27 cellular contexts compared by ENCODE assay signal in the genomic region with DNA sequence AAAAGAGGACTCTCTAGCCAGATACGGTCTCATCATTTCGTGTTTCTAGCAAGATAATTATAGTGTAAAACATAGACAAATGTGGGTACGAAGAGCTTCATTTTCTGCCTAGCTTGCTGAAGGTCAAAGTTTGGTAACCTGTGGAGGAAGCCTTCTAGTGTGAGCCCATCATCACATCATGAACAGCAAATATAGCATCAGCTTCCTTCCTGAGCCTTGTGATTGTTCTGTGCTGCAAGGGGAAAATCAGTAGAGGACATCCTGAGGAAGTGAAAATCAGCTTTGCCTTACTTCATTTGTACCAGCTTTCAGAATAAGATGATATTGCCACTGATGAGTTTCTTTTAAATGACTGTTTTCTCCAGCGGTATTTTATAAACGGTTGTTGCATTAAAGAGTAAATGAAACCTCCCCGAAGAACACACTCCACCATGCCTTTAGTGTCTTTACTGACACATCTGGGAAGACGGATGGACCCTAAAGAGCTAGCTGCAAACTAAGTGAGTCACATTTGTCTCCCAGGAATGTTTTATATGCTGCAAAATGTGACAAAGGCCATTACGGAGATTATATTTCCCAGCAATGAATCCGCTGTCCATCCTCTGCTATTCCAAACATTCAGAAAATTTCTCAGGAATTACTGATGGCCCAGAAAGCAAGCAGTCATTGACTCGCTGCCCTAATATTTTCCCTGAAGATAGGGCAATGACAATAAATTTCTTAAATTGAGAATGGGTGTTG.
DNase-seq lines count a peak whose midpoint lies in the region; ATAC-seq, FAIRE-seq and TF ChIP-seq lines count a peak whose summit lies in the region.
"Had no signal": no experiment of that assay in that cellular context is flagged by ENCODE, and none has a peak within 500 bp of the region (broad histone marks: within the 10 kb centered on the region; RNA-seq: fewer than 3 reads in every experiment).

No MANE protein-coding gene starts in this region.

- TF ChIP-seq CTCF in liver (IDR thresholded peaks at IDR 0.05; ENCODE audit: low read depth, low read length, missing input control) (no peak), HepG2 (CRISPR knock-in tag; IDR thresholded peaks at IDR 0.05) (no peak), left lung (IDR thresholded peaks at IDR 0.05) (no peak)

- in situ Hi-C loops in HepG2 (cut with HindIII; ENCODE audit: extremely low pct_ligation_motif_present, low pct_unique_long_range_greater_than_20kb): no loop called here

- H3K4me1 ChIP-seq in liver (ENCODE audit: control insufficient read depth in 4 of 4, insufficient read depth in 4 of 4, low read length in 3 of 4): peaks cover 0 to 2% (median 0%) of the 10 kb centered on the region in 4 donors
- H3K4me1 ChIP-seq in HepG2 (ENCODE audit: insufficient read depth, low read length): no peaks in the 10 kb centered on the region
- no peaks in the 10 kb centered on the region for H3K4me1 ChIP-seq in mesenchymal stem cell (ENCODE audit: control insufficient read depth, insufficient read depth, low read depth, low read length)
- H3K4me1 ChIP-seq in left lung: no peaks in the 10 kb centered on the region
- H3K4me1 ChIP-seq: A549, uterus had no signal

- intact Hi-C loops in HepG2 (cut with micrococcal nuclease; ENCODE audit: unreplicated experiment): no loop called here
- intact Hi-C loops in left lung (cut with DNase I): no loop called here

- H3K4me2 ChIP-seq in HepG2 (ENCODE audit: low read depth, low read length) (no peak overlapping the region), mesenchymal stem cell (ENCODE audit: low read length, poor library complexity, severe bottlenecking) (no peak overlapping the region)
- H3K4me2 ChIP-seq: A549, KMS-11 had no signal

- no peak overlapping the region for H3K18ac ChIP-seq in mesenchymal stem cell (ENCODE audit: low read depth in 1 of 2, low read length in 2 of 2)

- no peak overlapping the region for H4K8ac ChIP-seq in mesenchymal stem cell (ENCODE audit: low read length)

- H2BK5ac ChIP-seq in mesenchymal stem cell (ENCODE audit: low read depth, low read length, poor library complexity, severe bottlenecking): no peak overlapping the region

- no peak overlapping the region for H2BK120ac ChIP-seq in mesenchymal stem cell (ENCODE audit: low read depth, low read length)

- no peaks in the 10 kb centered on the region for H3K9me3 ChIP-seq in liver (ENCODE audit: control insufficient read depth in 4 of 4, low read length in 3 of 4)
- peaks cover 6% of the 10 kb centered on the region; the same call in 1 of the 2 replicates for H3K9me3 ChIP-seq in HepG2 (ENCODE audit: low read length)
- no peaks in the 10 kb centered on the region for H3K9me3 ChIP-seq in mesenchymal stem cell (ENCODE audit: control insufficient read depth, low read length)
- H3K9me3 ChIP-seq in left lung: no peaks in the 10 kb centered on the region
- H3K9me3 ChIP-seq: A549, uterus had no signal

- no peak for TF ChIP-seq EP300 in HepG2 (IDR thresholded peaks at IDR 0.05; ENCODE audit: low read depth in 2 of 2, low read length in 2 of 2)
- no peak for TF ChIP-seq EP300 in HepG2 (CRISPR knock-in tag; IDR thresholded peaks at IDR 0.05; ENCODE audit: borderline replicate concordance)

- TF ChIP-seq RAD21 in liver (IDR thresholded peaks at IDR 0.05) (peak in 1 of 2 donors; percentile 15), HepG2 (CRISPR knock-in tag; IDR thresholded peaks at IDR 0.05) (no peak)

- no peak for FAIRE-seq in HepG2 (lab: Jason Lieb, UNC)
- FAIRE-seq: A549, bronchial epithelial cell had no signal

- 78% methylated on average over 10 of the region's 10 CpGs for WGBS in liver
- WGBS in HepG2 (ENCODE audit: low lambda C conversion rate): 28% methylated on average over 10 of the region's 10 CpGs
- WGBS in mesenchymal stem cell: 58% methylated on average over 9 of the region's 10 CpGs

- H2AFZ ChIP-seq in HepG2 (ENCODE audit: low read length) (no peak overlapping the region), mesenchymal stem cell (ENCODE audit: low read depth, low read length) (no peak overlapping the region)

- ATAC-seq in HepG2 (no peak), left lung (no peak)
- ATAC-seq: A549; natural killer cell; stimulated activated naive CD8-positive, alpha-beta T cell treated with anti-CD3 and anti-CD28 coated beads, Interleukin-15, amount 100 ng/mL, for 72 hours; T-cell had no signal

- POLR2A ChIA-PET in HepG2 (lab: Yijun Ruan, JAX): no interaction called here

- no peak overlapping the region for H3K4ac ChIP-seq in mesenchymal stem cell (ENCODE audit: low read depth in 1 of 2, low read length in 2 of 2)

- H4K91ac ChIP-seq in mesenchymal stem cell (ENCODE audit: low read length): no peak overlapping the region

- H3K79me2 ChIP-seq in HepG2 (ENCODE audit: insufficient read depth, low read length): no peaks in the 10 kb centered on the region

- H3K23ac ChIP-seq in mesenchymal stem cell (ENCODE audit: low read length in 2 of 2): no peak overlapping the region

- H2BK15ac ChIP-seq in mesenchymal stem cell (ENCODE audit: low read depth, poor library complexity, severe bottlenecking): no peak overlapping the region

- no peaks in the 10 kb centered on the region for H3K36me3 ChIP-seq in liver (ENCODE audit: control insufficient read depth in 4 of 4, insufficient read depth in 3 of 4, low read depth in 1 of 4, low read length in 3 of 4)
- no peaks in the 10 kb centered on the region for H3K36me3 ChIP-seq in HepG2 (replicated peaks in 1 of 2; ENCODE audit: control insufficient read depth in 1 of 2, insufficient read depth in 2 of 2, low read length in 2 of 2)
- H3K36me3 ChIP-seq in mesenchymal stem cell (ENCODE audit: control insufficient read depth in 1 of 2, insufficient read depth in 2 of 2, low read depth in 1 of 2, low read length in 2 of 2): no peaks in the 10 kb centered on the region
- H3K36me3 ChIP-seq in left lung: no peaks in the 10 kb centered on the region
- H3K36me3 ChIP-seq: uterus had no signal

- H3K4me3 ChIP-seq in liver (ENCODE audit: low read depth in 1 of 3, low read length in 3 of 3): no peak overlapping the region
- H3K4me3 ChIP-seq in HepG2 (replicated peaks in 1 of 3; ENCODE audit: insufficient read depth in 1 of 3, low read depth in 2 of 3, low read length in 3 of 3): no peak overlapping the region
- H3K4me3 ChIP-seq in mesenchymal stem cell (ENCODE audit: insufficient read depth in 1 of 2, low read depth in 1 of 2, low read length in 2 of 2): no peak overlapping the region
- no peak overlapping the region for H3K4me3 ChIP-seq in left lung
- H3K4me3 ChIP-seq: A549, skin epidermis, uterus had no signal

- DNase-seq in HepG2 (ENCODE audit: low spot score): no peak
- peak; percentile 88 for DNase-seq in dermis blood vessel endothelial cell
- DNase-seq in mesenchymal stem cell: peak; percentile 4
- DNase-seq in mucosa of gallbladder (ENCODE audit: low spot score): no peak
- no peak for DNase-seq in NCI-H774 (lab: John Stamatoyannopoulos, UW)
- DNase-seq in stimulated activated CD8-positive, alpha-beta memory T cell treated with anti-CD3 and anti-CD28 coated beads, Interleukin-4, amount 100 ng/mL, for 48 hours: no peak
- no peak for DNase-seq in left lung
- DNase-seq: activated CD4-positive, CD25-positive, alpha-beta regulatory T cell; activated gamma-delta T cell; activated naive CD8-positive, alpha-beta T cell treated with anti-CD3 and anti-CD28 coated beads for 36 hours; activated T-cell treated with anti-CD3 and anti-CD28 coated beads, Interleukin-2, amount 50 U/mL, for 24 hours; anterior cingulate cortex; CD4-positive, alpha-beta T cell; effector CD4-positive, alpha-beta T cell; glutamatergic neuron; natural killer cell; NCI-H1417; NCI-H2029 treated with DMSO at 0.1 percent for 48 hours; NCI-H748 treated with DMSO at 0.1 percent for 48 hours; stimulated activated naive CD8-positive, alpha-beta T cell treated with anti-CD3 and anti-CD28 coated beads, Interleukin-15, amount 100 ng/mL, for 72 hours; T-cell; uterus had no signal

- H2BK12ac ChIP-seq in mesenchymal stem cell (ENCODE audit: low read length in 2 of 2): no peak overlapping the region

- TF ChIP-seq POLR2A in HepG2 (IDR thresholded peaks at IDR 0.05; ENCODE audit: insufficient read depth in 1 of 2, low read depth in 2 of 2, low read length in 2 of 2): no peak

- no peak overlapping the region for H3K14ac ChIP-seq in mesenchymal stem cell (ENCODE audit: low read length in 2 of 2)

- no peaks in the 10 kb centered on the region for H4K20me1 ChIP-seq in HepG2 (ENCODE audit: insufficient read depth, low read length)

- no peaks in the 10 kb centered on the region for H3K79me1 ChIP-seq in mesenchymal stem cell (replicated peaks; ENCODE audit: low read length, poor library complexity, severe bottlenecking)

- BruUV-seq in HepG2 (replicated peaks; lab: Mats Ljungman, UMichigan): no TSS peak

- H3K9ac ChIP-seq in liver (ENCODE audit: low read depth in 1 of 2, low read length in 2 of 2) (no peak overlapping the region), HepG2 (ENCODE audit: insufficient read depth, low read depth, low read length) (no peak overlapping the region), mesenchymal stem cell (ENCODE audit: low read length) (no peak overlapping the region)
- H3K9ac ChIP-seq: KMS-11 had no signal

- H3K27me3 ChIP-seq in liver (ENCODE audit: control insufficient read depth in 4 of 4, insufficient read depth in 4 of 4, low read length in 3 of 4) (no peaks in the 10 kb centered on the region), HepG2 (ENCODE audit: control insufficient read depth in 1 of 2, insufficient read depth in 2 of 2, low read length in 2 of 2) (no peaks in the 10 kb centered on the region; a peak in 1 of 5 replicates), mesenchymal stem cell (ENCODE audit: control insufficient read depth in 1 of 2, insufficient read depth in 1 of 2, low read length in 2 of 2) (no peaks in the 10 kb centered on the region), left lung (no peaks in the 10 kb centered on the region)
- H3K27me3 ChIP-seq: uterus had no signal

- no peak overlapping the region for H3K27ac ChIP-seq in liver (ENCODE audit: low read depth in 1 of 2, low read length in 2 of 2)
- no peak overlapping the region for H3K27ac ChIP-seq in HepG2 (ENCODE audit: extremely low read length, insufficient read depth, low read length)
- no peak overlapping the region for H3K27ac ChIP-seq in mesenchymal stem cell (ENCODE audit: low read length, poor library complexity, severe bottlenecking)
- no peak overlapping the region for H3K27ac ChIP-seq in left lung
- H3K27ac ChIP-seq: A549, KMS-11, uterus had no signal

- CTCF ChIA-PET in HepG2 (lab: Yijun Ruan, JAX; ENCODE audit: low intra/inter-chr PET ratio, low total read pairs): no interaction called here

- no peak overlapping the region for H2AK5ac ChIP-seq in mesenchymal stem cell (ENCODE audit: low read length, severe bottlenecking)

TF ChIP-seq in liver, 16 proteins besides CTCF, POLR2A, EP300 and RAD21 (continues in another document):
- TF ChIP-seq MAX (IDR thresholded peaks at IDR 0.05): peak; percentile 23

TF ChIP-seq in HepG2, 621 proteins besides CTCF, POLR2A, EP300 and RAD21 (continues in another document):
- TF ChIP-seq NR3C1 (CRISPR knock-in tag; IDR thresholded peaks at IDR 0.05): no peak

Comparison
In these comparisons a context has a peak if more than half of its experiments do, and no peak if none do; other contexts are left out.
1. DNase-seq: peak in dermis blood vessel endothelial cell (single experiment) and mesenchymal stem cell (single experiment); none in HepG2 (single experiment), mucosa of gallbladder (single experiment), NCI-H774 (single experiment), stimulated activated CD8-positive, alpha-beta memory T cell treated with anti-CD3 and anti-CD28 coated beads, Interleukin-4, amount 100 ng/mL, for 48 hours (single experiment) and left lung (0 of 2).